8 cellular contexts compared by ENCODE assay signal in genomic region chr3:64685331-64685799, GRCh38. TPM values are rescaled to one million over a fixed set of nuclear protein-coding genes. Genes with fewer than 3 reads are reported as not detected.
DNase-seq lines count a peak whose midpoint lies in the region; ATAC-seq, FAIRE-seq and TF ChIP-seq lines count a peak whose summit lies in the region.

No MANE protein-coding gene starts in this region.

- intact Hi-C loops in HepG2 (cut with micrococcal nuclease; ENCODE audit: unreplicated experiment) (no loop called here), stomach (cut with DNase I; ENCODE audit: low total_unique reads) (no loop called here)

- 13% methylated on average over 13 of the region's 32 CpGs for WGBS in HepG2 (ENCODE audit: low lambda C conversion rate)
- WGBS in stomach, 5 donors: 1 to 6% (median 4%) methylated on average over 29 to 32 of the region's 32 CpGs

- DNase-seq in HFFc6 (no peak), coronary artery (ENCODE audit: low spot score) (no peak), HepG2 (ENCODE audit: low spot score) (no peak), stomach (no peak), NCI-H187 treated with DMSO at 0.1 percent for 48 hours (lab: John Stamatoyannopoulos, UW) (no peak), COR-L47 (lab: John Stamatoyannopoulos, UW) (no peak)
- no peak for DNase-seq in NK-92 treated with Interleukin-12 subunit alpha and Interleukin-12 subunit beta, amount 100 ng/mL, for 24 hours (lab: John Stamatoyannopoulos, UW)
- DNase-seq in activated T-cell treated with anti-CD3 and anti-CD28 coated beads, Interleukin-2, amount 50 U/mL, for 24 hours: no peak

- no peak for ATAC-seq in HepG2

- TF ChIP-seq RAD21 in HepG2 (CRISPR knock-in tag; IDR thresholded peaks at IDR 0.05): no peak

- H3K4me2 ChIP-seq in HepG2 (ENCODE audit: low read depth, low read length): peak overlapping the region; percentile 78

- no peaks in the 10 kb centered on the region for H3K79me2 ChIP-seq in HepG2 (ENCODE audit: insufficient read depth, low read length)

- H3K9me3 ChIP-seq in HepG2 (ENCODE audit: low read length) (no peaks in the 10 kb centered on the region), stomach (no peaks in the 10 kb centered on the region)

- H3K27ac ChIP-seq in coronary artery: peak overlapping the region; percentile 94 to 96
- H3K27ac ChIP-seq in HepG2 (ENCODE audit: extremely low read length, insufficient read depth, low read length): no peak overlapping the region
- H3K27ac ChIP-seq in stomach: peak overlapping the region; percentile 87 to 98 (median 89)

- TF ChIP-seq CTCF in HFFc6 (IDR thresholded peaks at IDR 0.05) (no peak), coronary artery (IDR thresholded peaks at IDR 0.05) (no peak), HepG2 (CRISPR knock-in tag; IDR thresholded peaks at IDR 0.05) (no peak), stomach (IDR thresholded peaks at IDR 0.05) (no peak)

- H3K36me3 Mint-ChIP-seq in HFFc6 (ENCODE audit: low read depth): no peaks in the 10 kb centered on the region
- H3K36me3 Mint-ChIP-seq in activated T-cell treated with anti-CD3 and anti-CD28 coated beads, Interleukin-2, amount 50 U/mL, for 24 hours (ENCODE audit: low read depth): no peaks in the 10 kb centered on the region

- no peak overlapping the region for H3K27ac Mint-ChIP-seq in HFFc6
- H3K27ac Mint-ChIP-seq in activated T-cell treated with anti-CD3 and anti-CD28 coated beads, Interleukin-2, amount 50 U/mL, for 24 hours: no peak overlapping the region

- TF ChIP-seq EP300 in HepG2 (IDR thresholded peaks at IDR 0.05; ENCODE audit: low read depth in 2 of 2, low read length in 2 of 2): no peak
- TF ChIP-seq EP300 in HepG2 (CRISPR knock-in tag; IDR thresholded peaks at IDR 0.05; ENCODE audit: borderline replicate concordance): no peak
- no peak for TF ChIP-seq EP300 in stomach (IDR thresholded peaks at IDR 0.05)

- H3K36me3 ChIP-seq in HepG2 (replicated peaks in 1 of 2; ENCODE audit: control insufficient read depth in 1 of 2, insufficient read depth in 2 of 2, low read length in 2 of 2) (no peaks in the 10 kb centered on the region), stomach (peaks cover 0 to 4% (median 0%) of the 10 kb centered on the region in 4 donors)

- H3K4me1 ChIP-seq in HepG2 (ENCODE audit: insufficient read depth, low read length): 0 out of 2 replicates have a peak, but pooled peaks cover 17% of the 10 kb centered on the region
- H3K4me1 ChIP-seq in stomach: peaks cover 0 to 47% (median 39%) of the 10 kb centered on the region in 4 donors

- peak overlapping the region; percentile 90 for H3K4me3 Mint-ChIP-seq in HFFc6
- H3K4me3 Mint-ChIP-seq in activated T-cell treated with anti-CD3 and anti-CD28 coated beads, Interleukin-2, amount 50 U/mL, for 24 hours: no peak overlapping the region

- no peaks in the 10 kb centered on the region for H4K20me1 ChIP-seq in HepG2 (ENCODE audit: insufficient read depth, low read length)

- H3K4me3 ChIP-seq in coronary artery (peak overlapping the region; percentile 77), HepG2 (replicated peaks in 1 of 3; ENCODE audit: insufficient read depth in 1 of 3, low read depth in 2 of 3, low read length in 3 of 3) (peak overlapping the region; percentile 39 to 61 (median 50); a peak in 4 of 6 replicates), stomach (peak overlapping the region; percentile 66 to 68 (median 68))

- no peak for TF ChIP-seq POLR2A in HepG2 (IDR thresholded peaks at IDR 0.05; ENCODE audit: insufficient read depth in 1 of 2, low read depth in 2 of 2, low read length in 2 of 2)
- no peak for TF ChIP-seq POLR2A in stomach (IDR thresholded peaks at IDR 0.05)

- POLR2A ChIA-PET in HepG2 (lab: Yijun Ruan, JAX): no interaction called here

- peaks cover 8 to 45% of the 10 kb centered on the region in 2 experiments; a peak in 4 of 5 replicates for H3K27me3 ChIP-seq in HepG2 (ENCODE audit: control insufficient read depth in 1 of 2, insufficient read depth in 2 of 2, low read length in 2 of 2)
- peaks cover 0 to 40% (median 13%) of the 10 kb centered on the region in 3 donors for H3K27me3 ChIP-seq in stomach

- H3K9me3 Mint-ChIP-seq in HFFc6: no peaks in the 10 kb centered on the region
- H3K9me3 Mint-ChIP-seq in activated T-cell treated with anti-CD3 and anti-CD28 coated beads, Interleukin-2, amount 50 U/mL, for 24 hours: no peaks in the 10 kb centered on the region

- H3K27me3 Mint-ChIP-seq in HFFc6 (ENCODE audit: insufficient read depth): peaks cover 18% of the 10 kb centered on the region
- peaks cover 50% of the 10 kb centered on the region for H3K27me3 Mint-ChIP-seq in activated T-cell treated with anti-CD3 and anti-CD28 coated beads, Interleukin-2, amount 50 U/mL, for 24 hours

- H3K9ac ChIP-seq in HepG2 (ENCODE audit: insufficient read depth, low read depth, low read length): no peak overlapping the region

- H3K4me1 Mint-ChIP-seq in HFFc6 (ENCODE audit: low read depth): peaks cover 18% of the 10 kb centered on the region
- peaks cover 12% of the 10 kb centered on the region for H3K4me1 Mint-ChIP-seq in activated T-cell treated with anti-CD3 and anti-CD28 coated beads, Interleukin-2, amount 50 U/mL, for 24 hours (ENCODE audit: low read depth)

- CTCF ChIA-PET in HepG2 (lab: Yijun Ruan, JAX; ENCODE audit: low intra/inter-chr PET ratio, low total read pairs): no interaction called here

- FAIRE-seq in HepG2 (lab: Jason Lieb, UNC): no peak

- in situ Hi-C loops in HepG2 (cut with HindIII; ENCODE audit: extremely low pct_ligation_motif_present, low pct_unique_long_range_greater_than_20kb): no loop called here

- BruUV-seq in HepG2 (replicated peaks; lab: Mats Ljungman, UMichigan): no TSS peak

- no peak overlapping the region for H2AFZ ChIP-seq in HepG2 (ENCODE audit: low read length)

TF ChIP-seq in HepG2, 621 proteins besides CTCF, POLR2A, EP300 and RAD21 (continues in another document):
- TF ChIP-seq PHF8 (CRISPR knock-in tag; IDR thresholded peaks at IDR 0.05): no peak
- no peak for TF ChIP-seq ZNF138 (CRISPR knock-in tag; IDR thresholded peaks at IDR 0.05; ENCODE audit: low read depth)
- TF ChIP-seq FOXP1 (IDR thresholded peaks at IDR 0.05): no peak
- TF ChIP-seq FOXP1 (CRISPR knock-in tag; IDR thresholded peaks at IDR 0.05): no peak
- TF ChIP-seq ZNF124 (CRISPR knock-in tag; IDR thresholded peaks at IDR 0.05): no peak
- no peak for TF ChIP-seq U2AF2 (IDR thresholded peaks at IDR 0.05; ENCODE audit: low read depth, low read length)
- TF ChIP-seq ZNF687 (CRISPR knock-in tag; IDR thresholded peaks at IDR 0.05): no peak

RNA-seq across cellular contexts. Expression of gene ADAMTS9, which starts 2.4 kb away (rescaled TPM):
- total RNA-seq in HFFc6 (2021; fragmentation: NEBNext Ultra II Directional; extraction: Animal tissue kit (Norgen Biotek cat#: 25700)): under 1 TPM in 5 of 6 experiments, not detected in 1; 0.07 to 0.14 (median 0.12) TPM
- total RNA-seq in HepG2 (2016; rRNA removed; fragmentation: Illumina TruSeq; extraction: Trizol) (0.02 TPM in 1 of 2 replicates, not detected in the other), stomach (100 to 1,000 TPM in 1 of 5 donors, 10 to 100 TPM in 4; 25.4 to 107 (median 38.7) TPM)
- total RNA-seq in HepG2 (2016; cell fraction: cytosol; rRNA removed; fragmentation: Illumina TruSeq; extraction: Trizol; ENCODE audit: low read depth): not detected in 2 replicates
- total RNA-seq in HepG2 (2016; cell fraction: insoluble cytoplasmic fraction; rRNA removed; fragmentation: Illumina TruSeq; extraction: Trizol): 0.06 TPM in 1 of 2 replicates, not detected in the other
- not detected in 2 replicates for total RNA-seq in HepG2 (2016; cell fraction: membrane; rRNA removed; fragmentation: Illumina TruSeq; extraction: Trizol)
- total RNA-seq in HepG2 (2016; cell fraction: nucleus; rRNA removed; fragmentation: Illumina TruSeq; extraction: Trizol): 0.12 TPM in 1 of 2 replicates, not detected in the other
- polyA plus RNA-seq in HepG2 (2011; rRNA removed) (0.09 TPM in 1 of 2 replicates, not detected in the other), stomach (1 to 10 TPM; 5.5 to 6.7 (median 5.8) TPM)
- 0.01 TPM in 1 of 2 replicates, not detected in the other for polyA plus RNA-seq in HepG2 (2011; cell fraction: cytosol; rRNA removed)
- 0.02 and 0.05 TPM in 2 replicates for polyA plus RNA-seq in HepG2 (2011; cell fraction: nucleus; rRNA removed)
- polyA plus RNA-seq in HepG2 (2012): 0.08 TPM in 1 of 2 replicates, not detected in the other
- polyA plus RNA-seq in HepG2 (2016; cell fraction: cytosol; fragmentation: Illumina TruSeq; extraction: Trizol; ENCODE audit: low read depth): not detected in 2 replicates
- polyA plus RNA-seq in HepG2 (2016; cell fraction: insoluble cytoplasmic fraction; fragmentation: Illumina TruSeq; extraction: Trizol; ENCODE audit: low read depth): not detected in 2 replicates
- not detected in 2 replicates for polyA plus RNA-seq in HepG2 (2016; cell fraction: membrane; fragmentation: Illumina TruSeq; extraction: Trizol; ENCODE audit: low read depth)
- polyA plus RNA-seq in HepG2 (2016; cell fraction: nucleus; fragmentation: Illumina TruSeq; extraction: Trizol; ENCODE audit: insufficient read depth, low read depth): not detected in 2 replicates
- not detected in 2 replicates for polyA minus RNA-seq in HepG2 (2011; rRNA and poly(A)+ RNA removed; ENCODE audit: low replicate concordance)
- not detected in 2 replicates for polyA minus RNA-seq in HepG2 (2011; cell fraction: cytosol; rRNA and poly(A)+ RNA removed)
- polyA minus RNA-seq in HepG2 (2011; cell fraction: nucleus; rRNA and poly(A)+ RNA removed): 0.13 and 0.25 TPM in 2 replicates

Comparison
In these comparisons a context has a peak if more than half of its experiments do, and no peak if none do; other contexts are left out.
1. RNA of gene ADAMTS9, which starts 2.4 kb away (total RNA-seq): 25.4 to 107 TPM in stomach; 0.07 to 0.14 TPM in HFFc6 and 0.02 to 0.12 TPM in HepG2; every median in the first group is over 10 times any median in the second.
2. Peak in every context shown above with its lines, with median percentiles within 50 percentile points of each other: H3K4me3 ChIP-seq.